In the genomic region with DNA sequence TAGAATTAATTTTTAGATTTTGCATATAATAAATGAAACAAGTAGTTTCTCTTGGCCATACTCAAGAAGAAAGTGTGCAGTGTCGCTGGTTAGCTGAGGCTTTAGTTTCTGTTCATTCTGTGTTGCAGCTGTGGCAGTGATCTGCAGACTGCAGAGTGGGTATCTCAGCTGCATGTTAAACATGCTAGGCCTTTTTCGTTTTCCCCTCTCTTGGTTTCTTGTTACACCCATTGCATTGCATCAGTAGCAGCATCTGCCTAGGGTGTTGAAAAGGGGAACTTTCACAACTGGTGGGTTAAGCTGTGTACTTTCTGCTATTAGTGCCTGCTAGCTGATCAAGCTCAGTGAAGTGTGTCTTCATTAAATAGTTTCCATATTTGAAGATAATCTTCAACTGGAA, we compare ENCODE assay signal across 8 cellular contexts. TPM values are rescaled to one million over a fixed set of nuclear protein-coding genes. Genes with fewer than 3 reads are reported as not detected.
DNase-seq lines count a peak whose midpoint lies in the region; ATAC-seq and TF ChIP-seq lines count a peak whose summit lies in the region.

No MANE protein-coding gene starts in this region.

- no peak for TF ChIP-seq CTCF in GM13977 (IDR thresholded peaks at IDR 0.05; ENCODE audit: extremely low read depth, insufficient read depth, missing control alignments)
- TF ChIP-seq CTCF in glutamatergic neuron (IDR thresholded peaks at IDR 0.05; ENCODE audit: partially characterized antibody, unreplicated experiment): no peak

- peaks cover 37% of the 10 kb centered on the region for H3K4me1 Mint-ChIP-seq in dendritic cell treated with granulocyte-macrophage colony-stimulating factor and Interleukin-4, amounts not matched to agents 40 ng/mL and 50 ng/mL, for 4 days (ENCODE audit: low read depth)
- peaks cover 13% of the 10 kb centered on the region for H3K4me1 Mint-ChIP-seq in glutamatergic neuron (ENCODE audit: low read depth, unreplicated experiment)

- ATAC-seq in GM21619 (IDR thresholded peaks at IDR 0.05; ENCODE audit: unreplicated experiment): peak; percentile 99
- ATAC-seq in stimulated activated naive CD8-positive, alpha-beta T cell treated with anti-CD3 and anti-CD28 coated beads, Interleukin-15, Interleukin-2, amounts not matched to agents 100 U/mL and 50 U/mL, for 24 hours: peak; percentile 72

- in situ Hi-C loops in GM13977 (cut with MboI; ENCODE audit: low pct_unique_long_range_greater_than_20kb, low sequenced_read_pairs, unreplicated experiment): no loop called here

- no peak overlapping the region for H3K4me3 Mint-ChIP-seq in dendritic cell treated with granulocyte-macrophage colony-stimulating factor and Interleukin-4, amounts not matched to agents 40 ng/mL and 50 ng/mL, for 4 days
- H3K4me3 Mint-ChIP-seq in glutamatergic neuron (ENCODE audit: unreplicated experiment): no peak overlapping the region

- H3K27ac Mint-ChIP-seq in dendritic cell treated with granulocyte-macrophage colony-stimulating factor and Interleukin-4, amounts not matched to agents 40 ng/mL and 50 ng/mL, for 4 days: peak overlapping the region; percentile 67
- no peak overlapping the region for H3K27ac Mint-ChIP-seq in glutamatergic neuron (ENCODE audit: unreplicated experiment)

- intact Hi-C loops in dendritic cell treated with granulocyte-macrophage colony-stimulating factor and Interleukin-4, amounts not matched to agents 40 ng/mL and 50 ng/mL, for 4 days (cut with micrococcal nuclease): no loop called here

- no peaks in the 10 kb centered on the region for H3K27me3 Mint-ChIP-seq in dendritic cell treated with granulocyte-macrophage colony-stimulating factor and Interleukin-4, amounts not matched to agents 40 ng/mL and 50 ng/mL, for 4 days
- peaks cover 2% of the 10 kb centered on the region for H3K27me3 Mint-ChIP-seq in glutamatergic neuron (ENCODE audit: unreplicated experiment)

- H3K36me3 Mint-ChIP-seq in dendritic cell treated with granulocyte-macrophage colony-stimulating factor and Interleukin-4, amounts not matched to agents 40 ng/mL and 50 ng/mL, for 4 days (ENCODE audit: low read depth): peaks cover 74% of the 10 kb centered on the region
- no peaks in the 10 kb centered on the region for H3K36me3 Mint-ChIP-seq in glutamatergic neuron (ENCODE audit: unreplicated experiment)

- no peaks in the 10 kb centered on the region for H3K9me3 Mint-ChIP-seq in dendritic cell treated with granulocyte-macrophage colony-stimulating factor and Interleukin-4, amounts not matched to agents 40 ng/mL and 50 ng/mL, for 4 days
- peaks cover 3% of the 10 kb centered on the region for H3K9me3 Mint-ChIP-seq in glutamatergic neuron (ENCODE audit: unreplicated experiment)

- peak; percentile 83 for DNase-seq in GM13977 (ENCODE audit: low spot score)
- DNase-seq in KG1 (lab: John Stamatoyannopoulos, UW): peak; percentile 32
- no peak for DNase-seq in stimulated activated naive CD8-positive, alpha-beta T cell treated with anti-CD3 and anti-CD28 coated beads, Interleukin-15, Interleukin-2, amounts not matched to agents 100 U/mL and 50 U/mL, for 24 hours
- no peak for DNase-seq in activated naive CD4-positive, alpha-beta T cell treated with Interleukin-2 at 50 U/mL for 16 hours
- no peak for DNase-seq in glutamatergic neuron
- DNase-seq in activated CD8-positive, alpha-beta memory T cell treated with anti-CD3 and anti-CD28 coated beads, Interleukin-2, amount 50 U/mL, for 48 hours: no peak

RNA-seq across cellular contexts. Expression of gene ACSL3, which starts 51.3 kb away (rescaled TPM):
- 87.0 TPM for total RNA-seq in glutamatergic neuron (ENCODE audit: unreplicated experiment)

Comparison
In these comparisons a context has a peak if more than half of its experiments do, and no peak if none do; other contexts are left out.
1. DNase-seq: peak in GM13977 (single experiment) and KG1 (single experiment); none in stimulated activated naive CD8-positive, alpha-beta T cell treated with anti-CD3 and anti-CD28 coated beads, Interleukin-15, Interleukin-2, amounts not matched to agents 100 U/mL and 50 U/mL, for 24 hours (single experiment), activated naive CD4-positive, alpha-beta T cell treated with Interleukin-2 at 50 U/mL for 16 hours (single experiment), glutamatergic neuron (single experiment) and activated CD8-positive, alpha-beta memory T cell treated with anti-CD3 and anti-CD28 coated beads, Interleukin-2, amount 50 U/mL, for 48 hours (single experiment).